In the genomic region with DNA sequence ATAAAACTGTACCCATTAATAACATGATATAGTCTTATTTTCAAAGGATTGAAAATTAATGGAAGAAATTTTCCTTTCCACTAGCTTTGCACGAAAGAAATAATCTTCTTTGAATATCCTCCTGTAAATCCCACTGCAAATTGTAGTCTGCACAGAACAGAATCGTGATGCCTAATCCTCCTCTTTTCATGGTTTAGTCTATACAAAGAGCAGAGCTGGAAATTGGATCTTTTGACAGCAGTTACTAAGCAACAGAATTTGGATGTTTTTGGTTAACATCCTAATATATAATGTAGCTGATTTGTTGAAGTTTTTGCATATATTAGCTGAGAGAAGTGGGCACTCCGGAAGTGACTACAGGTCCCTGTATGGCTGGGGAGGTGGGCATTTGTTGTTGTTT, we compare ENCODE assay signal across 16 cellular contexts.
DNase-seq lines count a peak whose midpoint lies in the region; ATAC-seq and TF ChIP-seq lines count a peak whose summit lies in the region.
"Had no signal": no experiment of that assay in that cellular context is flagged by ENCODE, and none has a peak within 500 bp of the region (broad histone marks: within the 10 kb centered on the region; RNA-seq: fewer than 3 reads in every experiment).

No MANE protein-coding gene starts in this region.

- POLR2A ChIA-PET in A673 (lab: Charles Lee; ENCODE audit: low non-redundant PET) = no interaction called here
- POLR2A ChIA-PET in activated CD8-positive, alpha-beta T cell treated with anti-CD3 and anti-CD28 coated beads, Interleukin-2, amount 10 ng/mL, durations not matched to agents 7 days and 5 days (lab: Charles Lee) = no interaction called here

- TF ChIP-seq POLR2A in adrenal gland (IDR thresholded peaks at IDR 0.05) = no peak

- peaks cover 28% of the 10 kb centered on the region for H3K36me3 Mint-ChIP-seq in HFFc6 (ENCODE audit: low read depth)
- H3K36me3 Mint-ChIP-seq in activated CD8-positive, alpha-beta T cell treated with anti-CD3 and anti-CD28 coated beads, Interleukin-2, amount 10 ng/mL, durations not matched to agents 7 days and 5 days (ENCODE audit: low read depth) = peaks cover 11% of the 10 kb centered on the region

- no peaks in the 10 kb centered on the region; the same call in 1 of the 2 replicates for H3K27me3 Mint-ChIP-seq in HFFc6 (ENCODE audit: insufficient read depth)
- no peaks in the 10 kb centered on the region for H3K27me3 Mint-ChIP-seq in activated CD8-positive, alpha-beta T cell treated with anti-CD3 and anti-CD28 coated beads, Interleukin-2, amount 10 ng/mL, durations not matched to agents 7 days and 5 days (ENCODE audit: low read depth)
- H3K27me3 Mint-ChIP-seq: B cell; CD4-positive, alpha-beta T cell had no signal

- peaks cover 50% of the 10 kb centered on the region for H3K4me1 Mint-ChIP-seq in HFFc6 (ENCODE audit: low read depth)
- H3K4me1 Mint-ChIP-seq in activated CD8-positive, alpha-beta T cell treated with anti-CD3 and anti-CD28 coated beads, Interleukin-2, amount 10 ng/mL, durations not matched to agents 7 days and 5 days (ENCODE audit: low read depth) = no peaks in the 10 kb centered on the region
- H3K4me1 Mint-ChIP-seq: H9 had no signal

- H3K27me3 ChIP-seq in A673 (replicated peaks; ENCODE audit: insufficient read depth, low read depth, low read length, poor library complexity) = no peaks in the 10 kb centered on the region
- H3K27me3 ChIP-seq in WERI-Rb-1 (ENCODE audit: insufficient read depth, low read depth, severe bottlenecking) = no peaks in the 10 kb centered on the region
- no peaks in the 10 kb centered on the region for H3K27me3 ChIP-seq in adrenal gland

- no TSS peak for BruUV-seq in A673 (replicated peaks; lab: Mats Ljungman, UMichigan)

- WGBS in adrenal gland, 4 donors = 74 to 88% (median 85%) methylated on average over 3 of the region's 3 CpGs

- TF ChIP-seq CTCF in A673 (conservative IDR thresholded peaks at IDR 0.05; ENCODE audit: low read depth, low read length) (no peak), HFFc6 (IDR thresholded peaks at IDR 0.05) (no peak), WERI-Rb-1 (IDR thresholded peaks at IDR 0.05; ENCODE audit: low read depth, low read length) (no peak), adrenal gland (IDR thresholded peaks at IDR 0.05) (no peak)

- CTCF ChIA-PET in A673 (lab: Charles Lee) = no interaction called here
- CTCF ChIA-PET in activated CD8-positive, alpha-beta T cell treated with anti-CD3 and anti-CD28 coated beads, Interleukin-2, amount 10 ng/mL, durations not matched to agents 7 days and 5 days (lab: Charles Lee) = no interaction called here

- no peak overlapping the region for H3K4me3 Mint-ChIP-seq in HFFc6
- no peak overlapping the region for H3K4me3 Mint-ChIP-seq in activated CD8-positive, alpha-beta T cell treated with anti-CD3 and anti-CD28 coated beads, Interleukin-2, amount 10 ng/mL, durations not matched to agents 7 days and 5 days
- H3K4me3 Mint-ChIP-seq: B cell; CD4-positive, alpha-beta T cell; H9 had no signal

- H3K9me3 ChIP-seq in A673 (ENCODE audit: low read depth, low read length, poor library complexity, severe bottlenecking) = no peaks in the 10 kb centered on the region
- no peaks in the 10 kb centered on the region for H3K9me3 ChIP-seq in WERI-Rb-1 (ENCODE audit: severe bottlenecking)
- no peaks in the 10 kb centered on the region for H3K9me3 ChIP-seq in adrenal gland (replicated peaks in 1 of 3)

- no peak overlapping the region for H3K27ac ChIP-seq in A673 (ENCODE audit: low read depth, low read length, poor library complexity, severe bottlenecking)
- H3K27ac ChIP-seq in WERI-Rb-1 = 0 out of 2 replicates have a peak overlapping the region, but pooled peaks have one; percentile 2
- no peak overlapping the region for H3K27ac ChIP-seq in adrenal gland

- H3K4me1 ChIP-seq in A673 (ENCODE audit: insufficient read depth, low read length, poor library complexity, severe bottlenecking) (no peaks in the 10 kb centered on the region), adrenal gland (replicated peaks in 1 of 2) (no peaks in the 10 kb centered on the region)

- peak; percentile 4 for DNase-seq in A673 (ENCODE audit: low spot score)
- no peak for DNase-seq in HFFc6
- no peak for DNase-seq in WERI-Rb-1
- peak; percentile 1 for DNase-seq in midbrain (lab: John Stamatoyannopoulos, UW)
- no peak for DNase-seq in adrenal gland
- no peak for DNase-seq in stimulated activated naive CD8-positive, alpha-beta T cell treated with anti-CD3 and anti-CD28 coated beads, Interleukin-15, Interleukin-2, amounts not matched to agents 100 U/mL and 50 U/mL, for 24 hours
- DNase-seq in activated CD8-positive, alpha-beta T cell treated with anti-CD3 and anti-CD28 coated beads, Interleukin-2, amount 10 ng/mL, durations not matched to agents 7 days and 5 days = no peak
- DNase-seq in GM19238 (ENCODE audit: insufficient read length, low spot score) = no peak
- DNase-seq: C1 segment of cervical spinal cord; Calu3; CD4-positive, alpha-beta T cell; GOT3; H9 had no signal

- H3K36me3 ChIP-seq in A673 (ENCODE audit: insufficient read depth, low read length, poor library complexity, severe bottlenecking) (no peaks in the 10 kb centered on the region), WERI-Rb-1 (peaks cover 24% of the 10 kb centered on the region), adrenal gland (replicated peaks in 1 of 2) (peaks cover 0 to 5% of the 10 kb centered on the region in 2 donors)

- peak overlapping the region; percentile 13; the same call in 1 of the 2 replicates for H3K27ac Mint-ChIP-seq in HFFc6
- H3K27ac Mint-ChIP-seq in activated CD8-positive, alpha-beta T cell treated with anti-CD3 and anti-CD28 coated beads, Interleukin-2, amount 10 ng/mL, durations not matched to agents 7 days and 5 days = no peak overlapping the region
- H3K27ac Mint-ChIP-seq: B cell; CD4-positive, alpha-beta T cell had no signal

- H3K9me3 Mint-ChIP-seq in HFFc6 = no peaks in the 10 kb centered on the region
- H3K9me3 Mint-ChIP-seq in activated CD8-positive, alpha-beta T cell treated with anti-CD3 and anti-CD28 coated beads, Interleukin-2, amount 10 ng/mL, durations not matched to agents 7 days and 5 days (ENCODE audit: insufficient read depth) = no peaks in the 10 kb centered on the region
- H3K9me3 Mint-ChIP-seq: CD4-positive, alpha-beta T cell; H9 had no signal

- intact Hi-C loops in A673 (cut with micrococcal nuclease; ENCODE audit: unreplicated experiment) (no loop called here), adrenal gland (cut with DNase I) (no loop called here)

- no peak overlapping the region for H3K4me3 ChIP-seq in A673 (ENCODE audit: low read depth, low read length, poor library complexity, severe bottlenecking)
- no peak overlapping the region for H3K4me3 ChIP-seq in WERI-Rb-1 (ENCODE audit: low read depth, low read length)
- no peak overlapping the region for H3K4me3 ChIP-seq in adrenal gland
- H3K4me3 ChIP-seq: GM12878 had no signal

- ATAC-seq in stimulated activated naive CD8-positive, alpha-beta T cell treated with anti-CD3 and anti-CD28 coated beads, Interleukin-15, Interleukin-2, amounts not matched to agents 100 U/mL and 50 U/mL, for 24 hours = no peak
- no peak for ATAC-seq in activated CD8-positive, alpha-beta T cell treated with anti-CD3 and anti-CD28 coated beads, Interleukin-2, amount 10 ng/mL, durations not matched to agents 7 days and 5 days
- ATAC-seq: GM12878, HepG2 had no signal

Comparison
In these comparisons a context has a peak if more than half of its experiments do, and no peak if none do; other contexts are left out.
1. DNase-seq: peak in A673 (single experiment) and midbrain (single experiment); none in HFFc6 (single experiment), WERI-Rb-1 (single experiment), adrenal gland (0 of 7), stimulated activated naive CD8-positive, alpha-beta T cell treated with anti-CD3 and anti-CD28 coated beads, Interleukin-15, Interleukin-2, amounts not matched to agents 100 U/mL and 50 U/mL, for 24 hours (single experiment), activated CD8-positive, alpha-beta T cell treated with anti-CD3 and anti-CD28 coated beads, Interleukin-2, amount 10 ng/mL, durations not matched to agents 7 days and 5 days (single experiment) and GM19238 (single experiment).